ENCODE assay signal across 27 cellular contexts in the genomic region with DNA sequence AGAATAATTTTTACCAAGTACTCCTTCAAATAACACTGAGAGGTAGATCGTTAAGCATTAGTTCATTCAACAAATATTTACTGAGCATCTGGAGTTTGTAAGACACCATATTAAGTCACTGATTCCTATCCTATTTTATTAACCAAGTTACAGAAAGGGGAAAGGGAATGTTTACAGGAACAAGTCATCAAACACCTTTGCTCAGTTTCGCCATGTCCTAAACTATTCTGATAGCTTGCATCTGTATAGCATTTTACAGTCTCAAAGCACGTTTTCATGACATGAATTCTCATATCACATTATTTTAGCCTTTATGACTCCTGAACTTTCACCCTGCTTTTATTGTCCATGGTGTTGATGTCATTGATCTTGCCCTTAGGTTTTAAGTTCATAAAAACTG.
A peak's percentile ranks its signal among the peaks of the same experiment; 100 is the strongest.
DNase-seq lines count a peak whose midpoint lies in the region; ATAC-seq, FAIRE-seq and TF ChIP-seq lines count a peak whose summit lies in the region.
"Had no signal": no experiment of that assay in that cellular context is flagged by ENCODE, and none has a peak within 500 bp of the region (broad histone marks: within the 10 kb centered on the region; RNA-seq: fewer than 3 reads in every experiment).

No MANE protein-coding gene starts in this region.

- BruUV-seq in PC-3 (replicated peaks; lab: Mats Ljungman, UMichigan), result no TSS peak

- no peak overlapping the region for H2AFZ ChIP-seq in GM23248
- no peak overlapping the region for H2AFZ ChIP-seq in PC-3 (ENCODE audit: low read length)
- H2AFZ ChIP-seq: PC-9 had no signal

- H3K27me3 Mint-ChIP-seq in activated CD4-positive, alpha-beta T cell treated with anti-CD3 and anti-CD28 coated beads for 36 hours, result peaks cover 5% of the 10 kb centered on the region

- H3K4me2 ChIP-seq in A549 (peak overlapping the region; percentile 34), GM23248 (ENCODE audit: unreplicated experiment) (peak overlapping the region; percentile 23), PC-3 (ENCODE audit: low read length) (peak overlapping the region; percentile 48)
- H3K4me2 ChIP-seq: BLaER1, KMS-11, PC-9 had no signal

- H3K27ac Mint-ChIP-seq in activated CD4-positive, alpha-beta T cell treated with anti-CD3 and anti-CD28 coated beads for 36 hours, result no peak overlapping the region
- H3K27ac Mint-ChIP-seq: CD4-positive, alpha-beta T cell had no signal

- H4K20me1 ChIP-seq in GM23248 (ENCODE audit: insufficient read depth) (no peaks in the 10 kb centered on the region), PC-3 (ENCODE audit: low read length) (no peaks in the 10 kb centered on the region)
- H4K20me1 ChIP-seq: BLaER1 had no signal

- DNase-seq in A549 (ENCODE audit: low read depth in 1 of 2, low spot score in 1 of 2) (peak in 1 of 2 experiments; percentile 66), GM23248 (no peak), PC-3 (peak; percentile 71), left colon (no peak), frontal cortex (ENCODE audit: low spot score in 2 of 2) (no peak), kidney (no peak)
- no peak for DNase-seq in activated CD4-positive, alpha-beta T cell treated with anti-CD3 and anti-CD28 coated beads for 36 hours
- DNase-seq: CD4-positive, alpha-beta T cell; COR-L47; H7; MV-4-11; NCI-H1694 treated with DMSO at 0.1 percent for 48 hours; NCI-H2081 treated with DMSO at 0.1 percent for 48 hours; NCI-H2171 treated with DMSO at 0.1 percent for 48 hours; NCI-H526; PC-9; SHP77 treated with DMSO at 0.1 percent for 48 hours; SW 1271 had no signal

- TF ChIP-seq RAD21 in A549 (conservative IDR thresholded peaks at IDR 0.05 in 1 of 2, IDR thresholded peaks at IDR 0.05 in 1 of 2), result no peak

- peaks cover 17% of the 10 kb centered on the region for H3F3A ChIP-seq in GM23248 (ENCODE audit: insufficient read depth)
- H3F3A ChIP-seq in PC-3 (ENCODE audit: low read length, unreplicated experiment), result no peaks in the 10 kb centered on the region

- H3K36me3 ChIP-seq in GM23248 (ENCODE audit: low read depth) (no peaks in the 10 kb centered on the region), PC-3 (ENCODE audit: low read depth, low read length) (no peaks in the 10 kb centered on the region), kidney (ENCODE audit: control insufficient read depth in 1 of 2, insufficient read depth in 2 of 2, low read length in 2 of 2) (no peaks in the 10 kb centered on the region)
- H3K36me3 ChIP-seq: BLaER1 had no signal

- FAIRE-seq in A549 (lab: Jason Lieb, UNC), result no peak
- no peak for FAIRE-seq in frontal cortex (lab: Jason Lieb, UNC)
- no peak for FAIRE-seq in kidney (lab: Jason Lieb, UNC)
- FAIRE-seq: A204.1, G401.6, GM12892 had no signal

- in situ Hi-C loops in GM23248 (cut with MboI), result no loop called here

- H3K9ac ChIP-seq in GM23248 (no peak overlapping the region), PC-3 (ENCODE audit: low read length) (peak overlapping the region; percentile 61), kidney (ENCODE audit: low read length in 2 of 2) (no peak overlapping the region)
- H3K9ac ChIP-seq: BLaER1, KMS-11 had no signal

- H3K4me3 ChIP-seq in A549 (no peak overlapping the region), GM23248 (no peak overlapping the region), PC-3 (ENCODE audit: low read length) (no peak overlapping the region), kidney (ENCODE audit: low read length in 2 of 2) (no peak overlapping the region)
- H3K4me3 ChIP-seq: BLaER1, PC-9, SK-N-MC had no signal

- H3K79me2 ChIP-seq in GM23248 (ENCODE audit: insufficient read depth) (no peaks in the 10 kb centered on the region), PC-3 (ENCODE audit: low read length) (no peaks in the 10 kb centered on the region)

- TF ChIP-seq POLR2A in A549 (IDR thresholded peaks at IDR 0.05; ENCODE audit: low read length), result no peak

- no peaks in the 10 kb centered on the region for H3K36me3 Mint-ChIP-seq in activated CD4-positive, alpha-beta T cell treated with anti-CD3 and anti-CD28 coated beads for 36 hours (ENCODE audit: low read depth)

- 0 out of 3 replicates have a peak, but pooled peaks cover 3% of the 10 kb centered on the region for H3K9me3 ChIP-seq in A549
- H3K9me3 ChIP-seq in GM23248 (ENCODE audit: low read depth), result no peaks in the 10 kb centered on the region
- H3K9me3 ChIP-seq in PC-3 (ENCODE audit: low read length), result no peaks in the 10 kb centered on the region
- H3K9me3 ChIP-seq in kidney (ENCODE audit: control insufficient read depth in 1 of 2, low read length in 2 of 2), result peaks cover 0 to 2% of the 10 kb centered on the region in 2 donors
- H3K9me3 ChIP-seq: BLaER1 had no signal

- H3K9me3 Mint-ChIP-seq in activated CD4-positive, alpha-beta T cell treated with anti-CD3 and anti-CD28 coated beads for 36 hours (ENCODE audit: low read depth), result no peaks in the 10 kb centered on the region
- H3K9me3 Mint-ChIP-seq: CD4-positive, alpha-beta T cell had no signal

- peak overlapping the region; percentile 77 to 85 for H3K27ac ChIP-seq in A549
- no peak overlapping the region for H3K27ac ChIP-seq in GM23248
- H3K27ac ChIP-seq in PC-3 (ENCODE audit: low read length), result peak overlapping the region; percentile 87
- H3K27ac ChIP-seq in kidney (ENCODE audit: low read depth in 2 of 2, low read length in 2 of 2), result no peak overlapping the region
- H3K27ac ChIP-seq: BLaER1, HL-60, KMS-11, PC-9, RWPE1 had no signal

- no peaks in the 10 kb centered on the region for H3K4me1 Mint-ChIP-seq in activated CD4-positive, alpha-beta T cell treated with anti-CD3 and anti-CD28 coated beads for 36 hours

- POLR2A ChIA-PET in A549 (lab: Yijun Ruan, JAX), result no interaction called here
- POLR2A ChIA-PET in PC-3 (lab: Charles Lee; ENCODE audit: unreplicated experiment), result interaction anchor here (0.7 kb wide), 1 partner anchor 190 kb away, joined by 4 read pairs; no protein-coding TSS in a partner anchor
- POLR2A ChIA-PET in activated CD4-positive, alpha-beta T cell treated with anti-CD3 and anti-CD28 coated beads for 36 hours (lab: Charles Lee), result no interaction called here

- 13% methylated on average over 3 of the region's 3 CpGs for WGBS in A549 (ENCODE audit: missing lambda C conversion rate)
- WGBS in GM23248 (ENCODE audit: low coverage in 1 of 2, low lambda C conversion rate in 2 of 2, missing lambda C conversion rate in 2 of 2), 2 experiments, result 92 to 93% methylated on average over 3 of the region's 3 CpGs

- H3K9me2 ChIP-seq in GM23248 (ENCODE audit: insufficient read depth) (no peaks in the 10 kb centered on the region), PC-3 (replicated peaks; ENCODE audit: low read length) (no peaks in the 10 kb centered on the region)

- H3K4me1 ChIP-seq in A549, result peaks cover 65% of the 10 kb centered on the region
- H3K4me1 ChIP-seq in GM23248 (ENCODE audit: insufficient read depth), result peaks cover 52% of the 10 kb centered on the region
- H3K4me1 ChIP-seq in PC-3 (ENCODE audit: insufficient read depth, low read length), result peaks cover 65% of the 10 kb centered on the region
- H3K4me1 ChIP-seq in kidney (ENCODE audit: control insufficient read depth in 1 of 2, insufficient read depth in 1 of 2, low read depth in 1 of 2, low read length in 2 of 2), result no peaks in the 10 kb centered on the region
- H3K4me1 ChIP-seq: BLaER1 had no signal

- no peak for TF ChIP-seq EP300 in A549 (IDR thresholded peaks at IDR 0.05)

- H3K4me3 Mint-ChIP-seq in activated CD4-positive, alpha-beta T cell treated with anti-CD3 and anti-CD28 coated beads for 36 hours, result no peak overlapping the region
- H3K4me3 Mint-ChIP-seq: CD4-positive, alpha-beta T cell had no signal

- TF ChIP-seq CTCF in A549 (IDR thresholded peaks at IDR 0.05), result no peak
- TF ChIP-seq CTCF in PC-3 (conservative IDR thresholded peaks at IDR 0.05; ENCODE audit: low read depth, low read length), result no peak
- TF ChIP-seq CTCF in kidney (IDR thresholded peaks at IDR 0.05; ENCODE audit: borderline replicate concordance, extremely low read depth, insufficient read depth), result no peak

- H3K27me3 ChIP-seq in GM23248 (replicated peaks; ENCODE audit: insufficient read depth) (no peaks in the 10 kb centered on the region), PC-3 (ENCODE audit: low read length) (no peaks in the 10 kb centered on the region)
- H3K27me3 ChIP-seq: BLaER1 had no signal

- intact Hi-C loops in PC-3 (cut with micrococcal nuclease) (loop anchor here (2.0 to 5.0 kb wide), 3 partner anchors 137 to 347 kb away; a partner anchor contains a TSS), left colon (cut with DNase I, micrococcal nuclease) (no loop called here), kidney (cut with DNase I) (loop anchor here (10.0 kb wide), 1 partner anchor 139 kb away; no protein-coding TSS in a partner anchor)
- intact Hi-C loops in activated CD4-positive, alpha-beta T cell treated with anti-CD3 and anti-CD28 coated beads for 36 hours (cut with DNase I, micrococcal nuclease), result loop anchor here in 1 of 2 experiments (10.0 kb wide), 1 partner anchor 309 kb away; no protein-coding TSS in a partner anchor

- ATAC-seq in A549 (no peak; a peak in 1 of 6 replicates), PC-3 (peak; percentile 67), left colon (peak; percentile 66), HG03095 (IDR thresholded peaks at IDR 0.05; ENCODE audit: unreplicated experiment) (no peak)
- no peak for ATAC-seq in activated CD4-positive, alpha-beta T cell treated with anti-CD3 and anti-CD28 coated beads for 36 hours

- CTCF ChIA-PET in A549 (lab: Yijun Ruan, JAX) (interaction anchor here (1.5 to 4.8 kb wide), 8 partner anchors 84 to 260 kb away, joined by 3 to 33 read pairs (median 17); a partner anchor contains a TSS), PC-3 (lab: Charles Lee) (interaction anchor here (0.6 to 1.7 kb wide), 5 partner anchors 90 to 306 kb away, joined by 3 to 7 read pairs (median 4); no protein-coding TSS in a partner anchor)
- CTCF ChIA-PET in activated CD4-positive, alpha-beta T cell treated with anti-CD3 and anti-CD28 coated beads for 36 hours (lab: Charles Lee), result interaction anchor here (0.6 to 2.9 kb wide), 3 partner anchors 8 to 141 kb away, joined by 3 to 14 read pairs (median 4); no protein-coding TSS in a partner anchor

TF ChIP-seq in A549, 52 proteins besides CTCF, POLR2A, EP300 and RAD21:
- TF ChIP-seq MAZ (IDR thresholded peaks at IDR 0.05; ENCODE audit: borderline replicate concordance, low read depth, low read length) (no peak), MAFK (IDR thresholded peaks at IDR 0.05; ENCODE audit: partially characterized antibody) (no peak), TFCP2L1 (CRISPR knock-in tag; IDR thresholded peaks at IDR 0.05) (no peak), CEBPB (IDR thresholded peaks at IDR 0.05) (peak in 1 of 2 experiments; percentile 6; a peak in 1 of 4 replicates), GATA3 (IDR thresholded peaks at IDR 0.05; ENCODE audit: borderline replicate concordance) (peak; percentile 50; the same call in 1 of the 2 replicates), ESRRA (IDR thresholded peaks at IDR 0.05; ENCODE audit: borderline replicate concordance, low read length) (no peak), EHF (CRISPR knock-in tag; IDR thresholded peaks at IDR 0.05) (no peak), FOSL2 (IDR thresholded peaks at IDR 0.05) (no peak), FOSL2 (CRISPR knock-in tag; IDR thresholded peaks at IDR 0.05) (no peak)

Comparison
In these comparisons a context has a peak if more than half of its experiments do, and no peak if none do; other contexts are left out.
1. ATAC-seq: peak in PC-3 (single experiment) and left colon (single experiment); none in A549 (0 of 2), activated CD4-positive, alpha-beta T cell treated with anti-CD3 and anti-CD28 coated beads for 36 hours (single experiment) and HG03095 (single experiment).
2. H3K27ac ChIP-seq: peak in A549 (2 of 2) and PC-3 (single experiment); none in GM23248 (single experiment) and kidney (0 of 2).
3. intact Hi-C loops: an anchor here in PC-3 (2.0 to 5.0 kb wide) and kidney (10.0 kb wide); none called in left colon.
4. Peak in every context shown above with its lines, with median percentiles within 50 percentile points of each other: H3K4me2 ChIP-seq.